Comparison of ENCODE assay signal across 34 cellular contexts in genomic region chr4:174596513-174596912, GRCh38.
"Had no signal": no experiment of that assay in that cellular context is flagged by ENCODE, and none has a peak within 500 bp of the region (broad histone marks: within the 10 kb centered on the region; RNA-seq: fewer than 3 reads in every experiment).

No MANE protein-coding gene starts in this region.

- ATAC-seq: activated CD8-positive, alpha-beta T cell treated with anti-CD3 and anti-CD28 coated beads for 36 hours; activated naive CD4-positive, alpha-beta T cell treated with anti-CD3 and anti-CD28 coated beads, Interleukin-2, amount 50 U/mL, for 72 hours; activated T-helper 17 cell treated with anti-CD3 and anti-CD28 coated beads, Interleukin-2, amount 50 U/mL, for 72 hours; body of pancreas had no signal

- H3K36me3 Mint-ChIP-seq: activated CD4-positive, alpha-beta memory T cell treated with anti-CD3 and anti-CD28 coated beads for 36 hours; activated naive CD8-positive, alpha-beta T cell treated with anti-CD3 and anti-CD28 coated beads for 36 hours had no signal

- H3K4me3 Mint-ChIP-seq: activated B cell treated with CpG ODN at 0.5 μM for 24 hours; activated CD4-positive, alpha-beta memory T cell treated with anti-CD3 and anti-CD28 coated beads for 36 hours; activated CD4-positive, alpha-beta T cell treated with anti-CD3 and anti-CD28 coated beads, Interleukin-2, amount 10 ng/mL, durations not matched to agents 24 days and 14 days; activated CD8-positive, alpha-beta T cell treated with anti-CD3 and anti-CD28 coated beads for 36 hours; activated naive CD4-positive, alpha-beta T cell treated with anti-CD3 and anti-CD28 coated beads for 36 hours; activated naive CD8-positive, alpha-beta T cell treated with anti-CD3 and anti-CD28 coated beads for 36 hours; activated T-cell treated with anti-CD3 and anti-CD28 coated beads, Interleukin-2, amount 50 U/mL, for 24 hours; activated T-helper 1 cell treated with anti-CD3 and anti-CD28 coated beads, Interleukin-12 subunit alpha, Interleukin-12 subunit beta, Interleukin-2, Interleukin-4 antibody, amounts not matched to agents 30 ng/mL and 10 ng/mL and 1 ng/mL, durations not matched to agents 14 hours and 24 hours and 36 hours; activated T-helper 17 cell treated with anti-CD3 and anti-CD28 coated beads, Interleukin-2, amount 50 U/mL, for 72 hours; T-helper 1 cell treated with Interleukin-12 subunit alpha and Interleukin-12 subunit beta and Interleukin-4 antibody, amounts not matched to agents 30 μg/mL and 1 μg/mL, for 36 hours; T-helper 2 cell treated with Interferon-gamma antibody and Interleukin-4, amounts not matched to agents 5 μg/mL and 100 μg/mL, for 36 hours had no signal

- H3K27ac ChIP-seq: adrenal gland, body of pancreas, brain microvascular endothelial cell, breast epithelium had no signal

- H3K27me3 Mint-ChIP-seq: activated B cell treated with CpG ODN at 0.5 μM for 24 hours; activated CD4-positive, alpha-beta memory T cell treated with anti-CD3 and anti-CD28 coated beads for 36 hours; activated CD4-positive, alpha-beta T cell treated with anti-CD3 and anti-CD28 coated beads, Interleukin-2, amount 10 ng/mL, durations not matched to agents 24 days and 14 days; activated CD8-positive, alpha-beta T cell treated with anti-CD3 and anti-CD28 coated beads for 36 hours; activated naive CD8-positive, alpha-beta T cell treated with anti-CD3 and anti-CD28 coated beads for 36 hours; activated T-cell treated with anti-CD3 and anti-CD28 coated beads, Interleukin-2, amount 50 U/mL, for 24 hours; activated T-helper 17 cell treated with anti-CD3 and anti-CD28 coated beads, Interleukin-2, amount 50 U/mL, for 72 hours had no signal

- H3K27ac Mint-ChIP-seq: activated B cell treated with CpG ODN at 0.5 μM for 24 hours; activated CD4-positive, alpha-beta memory T cell treated with anti-CD3 and anti-CD28 coated beads for 36 hours; activated CD4-positive, alpha-beta T cell treated with anti-CD3 and anti-CD28 coated beads, Interleukin-2, amount 10 ng/mL, durations not matched to agents 24 days and 14 days; activated CD8-positive, alpha-beta T cell treated with anti-CD3 and anti-CD28 coated beads for 36 hours; activated naive CD4-positive, alpha-beta T cell treated with anti-CD3 and anti-CD28 coated beads for 36 hours; activated naive CD4-positive, alpha-beta T cell treated with anti-CD3 and anti-CD28 coated beads, Interleukin-2, amount 50 U/mL, for 72 hours; activated naive CD8-positive, alpha-beta T cell treated with anti-CD3 and anti-CD28 coated beads for 36 hours; activated T-cell treated with anti-CD3 and anti-CD28 coated beads, Interleukin-2, amount 50 U/mL, for 24 hours; activated T-helper 1 cell treated with anti-CD3 and anti-CD28 coated beads, Interleukin-12 subunit alpha, Interleukin-12 subunit beta, Interleukin-2, Interleukin-4 antibody, amounts not matched to agents 30 ng/mL and 10 ng/mL and 1 ng/mL, durations not matched to agents 14 hours and 24 hours and 36 hours; activated T-helper 17 cell treated with anti-CD3 and anti-CD28 coated beads, Interleukin-2, amount 50 U/mL, for 72 hours; T-helper 1 cell treated with Interleukin-12 subunit alpha and Interleukin-12 subunit beta and Interleukin-4 antibody, amounts not matched to agents 30 μg/mL and 1 μg/mL, for 36 hours; T-helper 2 cell treated with Interferon-gamma antibody and Interleukin-4, amounts not matched to agents 5 μg/mL and 100 μg/mL, for 36 hours had no signal

- H3K36me3 ChIP-seq: adrenal gland, brain microvascular endothelial cell, breast epithelium had no signal

- H3K4me1 ChIP-seq: adrenal gland, body of pancreas, breast epithelium had no signal

- H3K9me3 ChIP-seq: adrenal gland, body of pancreas, breast epithelium had no signal

- H3K4me3 ChIP-seq: adrenal gland, body of pancreas, breast epithelium had no signal

- DNase-seq: activated B cell treated with CpG ODN at 0.5 μM for 24 hours; activated CD4-positive, alpha-beta memory T cell treated with anti-CD3 and anti-CD28 coated beads for 36 hours; activated CD4-positive, alpha-beta T cell treated with anti-CD3 and anti-CD28 coated beads for 4 hours; activated CD4-positive, alpha-beta T cell treated with anti-CD3 and anti-CD28 coated beads, Interleukin-2, amount 10 ng/mL, durations not matched to agents 24 days and 14 days; activated CD4-positive, alpha-beta T cell treated with anti-CD3 and anti-CD28 coated beads, Interleukin-2, amount 50 U/mL, for 1 hour; activated CD4-positive, alpha-beta T cell treated with anti-CD3 and anti-CD28 coated beads, Interleukin-2, amount 50 U/mL, for 4 hours; activated CD4-positive, CD25-positive, alpha-beta regulatory T cell treated with anti-CD3 and anti-CD28 coated beads, Interleukin-2, amount 50 U/mL, for 72 hours; activated CD8-positive, alpha-beta memory T cell treated with anti-CD3 and anti-CD28 coated beads, Interleukin-2, amount 50 U/mL, for 4 hours; activated CD8-positive, alpha-beta T cell treated with anti-CD3 and anti-CD28 coated beads for 36 hours; activated effector memory CD4-positive, alpha-beta T cell treated with anti-CD3 and anti-CD28 coated beads, Interleukin-2, amount 50 U/mL, for 16 hours; activated gamma-delta T cell treated with Interleukin-2 at 50 U/mL for 16 hours; activated naive CD4-positive, alpha-beta T cell; activated naive CD4-positive, alpha-beta T cell treated with anti-CD3 and anti-CD28 coated beads for 36 hours; activated naive CD4-positive, alpha-beta T cell treated with anti-CD3 and anti-CD28 coated beads, Interleukin-2, amount 50 U/mL, for 16 hours; activated naive CD8-positive, alpha-beta T cell treated with anti-CD3 and anti-CD28 coated beads for 36 hours; activated T-cell treated with anti-CD3 and anti-CD28 coated beads, Interleukin-2, amount 50 U/mL, for 24 hours; activated T-cell treated with anti-CD3 and anti-CD28 coated beads, Interleukin-2, amount 50 U/mL, for 48 hours; adrenal gland; amniotic stem cell; aorta; body of pancreas; brain microvascular endothelial cell; central memory CD4-positive, alpha-beta T cell; T-helper 1 cell; T-helper 2 cell; T-helper 9 cell had no signal

- FAIRE-seq: astrocyte, TTC549 had no signal

- H3K9me3 Mint-ChIP-seq: activated CD4-positive, alpha-beta T cell treated with anti-CD3 and anti-CD28 coated beads, Interleukin-2, amount 10 ng/mL, durations not matched to agents 24 days and 14 days; activated CD8-positive, alpha-beta T cell treated with anti-CD3 and anti-CD28 coated beads for 36 hours; activated naive CD4-positive, alpha-beta T cell treated with anti-CD3 and anti-CD28 coated beads for 36 hours; activated T-helper 17 cell treated with anti-CD3 and anti-CD28 coated beads, Interleukin-2, amount 50 U/mL, for 72 hours had no signal

- H3K27me3 ChIP-seq: adrenal gland, body of pancreas, brain microvascular endothelial cell, breast epithelium had no signal
